In the genomic region with DNA sequence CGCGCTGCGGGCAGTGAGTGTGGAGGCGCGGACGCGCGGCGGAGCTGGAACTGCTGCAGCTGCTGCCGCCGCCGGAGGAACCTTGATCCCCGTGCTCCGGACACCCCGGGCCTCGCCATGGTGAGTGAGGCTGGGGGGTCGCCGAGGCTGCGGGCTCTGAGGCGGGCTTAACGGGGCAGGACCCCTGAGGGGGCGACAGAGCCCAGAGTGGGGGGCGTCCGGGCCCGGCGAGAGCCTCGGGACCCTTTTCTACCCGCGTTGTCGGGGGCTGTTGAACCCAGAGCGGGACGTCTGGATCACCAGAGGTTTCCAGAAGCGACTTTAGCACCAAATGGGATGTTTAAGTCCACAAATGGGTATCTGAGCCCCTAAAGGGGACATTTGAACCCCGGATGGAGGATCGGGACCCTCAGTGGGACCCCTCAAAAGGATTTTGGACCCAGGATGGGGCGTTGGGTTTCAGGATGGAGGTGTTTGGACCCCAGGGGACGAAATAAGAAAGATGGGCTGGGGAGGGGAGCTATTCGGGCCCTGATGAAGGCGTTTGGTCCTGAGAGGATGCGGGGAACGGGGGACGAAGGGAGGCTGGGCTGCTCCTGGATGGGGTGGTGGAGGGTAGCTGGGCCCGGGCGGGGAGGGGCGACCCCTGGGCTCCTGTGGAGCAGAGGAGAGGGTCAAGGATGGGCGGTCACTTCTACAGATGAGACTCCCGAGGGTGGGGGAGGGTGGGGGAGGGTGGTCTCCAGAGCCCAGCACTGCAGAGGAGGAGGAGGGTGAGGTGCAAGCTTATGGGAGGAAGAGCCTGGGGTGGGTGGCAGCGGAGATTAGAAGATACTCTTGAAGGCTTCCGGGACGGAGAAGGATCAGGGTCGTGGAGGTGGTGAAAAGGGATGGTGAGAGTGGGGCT, we compare ENCODE assay signal across 8 cellular contexts. TPM values are rescaled to one million over a fixed set of nuclear protein-coding genes. Genes with fewer than 3 reads are reported as not detected.
DNase-seq lines count a peak whose midpoint lies in the region; ATAC-seq and TF ChIP-seq lines count a peak whose summit lies in the region.

A gene (plus strand): TSS at position 13 of the 907 bp plus-strand sequence. CDS start 105 bp downstream, at position 118.

- H3K27me3 ChIP-seq in Peyer's patch: no peaks in the 10 kb centered on the region
- no peaks in the 10 kb centered on the region for H3K27me3 ChIP-seq in muscle layer of colon (ENCODE audit: control insufficient read depth in 1 of 2, insufficient read depth in 2 of 2, low read length in 2 of 2)

- peaks cover 0 to 30% (median 5%) of the 10 kb centered on the region in 4 donors for H3K4me1 ChIP-seq in Peyer's patch
- peaks cover 44% of the 10 kb centered on the region for H3K4me1 ChIP-seq in muscle layer of colon (ENCODE audit: insufficient read depth, low read length)

- H3K4me3 ChIP-seq in Peyer's patch (peak within 1 kb of the TSS; percentile 82 to 100 (median 99)), muscle layer of colon (ENCODE audit: low read depth in 1 of 2, low read length in 2 of 2) (peak within 1 kb of the TSS; percentile 85 to 99)

- peak; percentile 91 to 96 for TF ChIP-seq POLR2A in Peyer's patch (IDR thresholded peaks at IDR 0.05)

- in situ Hi-C loops in endometrial microvascular endothelial cells (cut with HindIII; ENCODE audit: inconsistent ontology term, low pct_unique_long_range_greater_than_20kb, low sequenced_read_pairs): no loop called here

- H3K27ac ChIP-seq in Peyer's patch: peak within 1 kb of the TSS; percentile 89 to 97 (median 94)
- peak within 1 kb of the TSS; percentile 91 for H3K27ac ChIP-seq in muscle layer of colon (ENCODE audit: low read depth, low read length)

- no peak for TF ChIP-seq CTCF in Peyer's patch (IDR thresholded peaks at IDR 0.05)

- peaks cover 0 to 14% (median 0%) of the 10 kb centered on the region in 3 donors for H3K36me3 ChIP-seq in Peyer's patch
- H3K36me3 ChIP-seq in muscle layer of colon (ENCODE audit: insufficient read depth, low read length): peaks cover 10% of the 10 kb centered on the region

- H3K9me3 ChIP-seq in Peyer's patch (no peaks in the 10 kb centered on the region), muscle layer of colon (ENCODE audit: low read length) (no peaks in the 10 kb centered on the region)

- ATAC-seq in GM21825 (IDR thresholded peaks at IDR 0.05; ENCODE audit: unreplicated experiment): no peak

- H3K9ac ChIP-seq in muscle layer of colon (ENCODE audit: low read length): peak within 1 kb of the TSS; percentile 96

- DNase-seq in NCI-H1417 (lab: John Stamatoyannopoulos, UW) (peak in 2 of 3 experiments; percentile 19 to 62), NCI-H1417 treated with DMSO at 0.1 percent for 48 hours (lab: John Stamatoyannopoulos, UW) (no peak), Peyer's patch (peak in 2 of 3 donors; percentile 16 to 59), NCI-H2227 treated with DMSO at 0.1 percent for 48 hours (lab: John Stamatoyannopoulos, UW) (no peak), NCI-H187 treated with DMSO at 0.1 percent for 48 hours (lab: John Stamatoyannopoulos, UW) (no peak)

RNA-seq across cellular contexts. Expression of the gene that starts here (rescaled TPM):
- total RNA-seq in Peyer's patch (100 to 1,000 TPM; 134 to 282 (median 237) TPM), endometrial microvascular endothelial cells (ENCODE audit: inconsistent ontology term) (277 TPM)

Comparison
In these comparisons a context has a peak if more than half of its experiments do, and no peak if none do; other contexts are left out.
1. DNase-seq: peak in NCI-H1417 (2 of 3) and Peyer's patch (2 of 3); none in NCI-H1417 treated with DMSO at 0.1 percent for 48 hours (single experiment), NCI-H2227 treated with DMSO at 0.1 percent for 48 hours (single experiment) and NCI-H187 treated with DMSO at 0.1 percent for 48 hours (single experiment).